1 cellular context compared by ENCODE assay signal in the genomic region with DNA sequence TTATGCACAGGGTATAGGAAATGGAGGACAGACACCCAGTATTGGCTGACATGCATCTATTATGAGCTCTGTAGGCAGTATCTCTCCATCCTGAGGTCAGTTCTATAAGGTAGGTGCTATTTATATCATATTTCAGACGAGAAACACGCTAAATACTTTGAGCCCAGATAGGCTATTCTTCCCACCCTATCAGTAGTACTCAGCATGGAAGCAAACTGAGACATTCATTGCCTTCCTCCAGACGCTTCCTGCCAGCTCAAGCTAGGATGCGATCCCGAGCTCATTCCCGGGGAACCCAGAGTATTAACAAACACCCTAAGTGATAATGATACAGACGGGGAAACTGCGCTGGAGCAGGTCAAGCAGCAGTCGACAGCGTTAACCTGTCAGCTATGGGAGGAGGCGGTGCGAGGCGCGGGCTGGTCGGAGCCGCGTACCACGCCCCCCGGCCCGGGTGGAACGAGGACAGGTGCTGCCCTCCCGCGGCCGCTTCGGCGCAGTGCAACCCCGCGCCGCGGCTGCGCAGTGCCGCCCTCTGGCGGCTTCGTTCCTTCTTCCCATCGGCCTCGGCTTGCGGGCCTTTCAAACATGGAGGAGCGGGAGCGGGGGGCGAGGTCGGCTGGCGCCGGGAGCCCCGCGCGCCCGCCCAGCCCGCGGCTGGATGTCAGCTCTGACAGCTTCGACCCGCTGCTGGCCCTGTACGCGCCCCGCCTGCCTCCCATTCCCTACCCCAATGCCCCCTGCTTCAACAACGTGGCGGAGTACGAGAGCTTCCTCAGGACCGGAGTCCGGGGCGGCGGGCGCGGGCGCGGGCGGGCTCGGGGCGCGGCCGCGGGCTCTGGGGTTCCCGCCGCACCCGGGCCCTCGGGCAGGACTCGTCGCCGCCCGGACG.
TF ChIP-seq lines count a peak whose summit lies in the region.

A gene (plus strand): TSS at position 550 of the 892 bp plus-strand sequence. CDS start 39 bp downstream, at position 589.

TF ChIP-seq in HepG2, 621 proteins besides CTCF, POLR2A, EP300 and RAD21 (continued from another document and continues in another):
- no peak for TF ChIP-seq GPN1 (CRISPR knock-in tag; IDR thresholded peaks at IDR 0.05; ENCODE audit: borderline replicate concordance)
- TF ChIP-seq ZNF703 (CRISPR knock-in tag; IDR thresholded peaks at IDR 0.05; ENCODE audit: borderline replicate concordance): no peak
- TF ChIP-seq, protein P1, sequence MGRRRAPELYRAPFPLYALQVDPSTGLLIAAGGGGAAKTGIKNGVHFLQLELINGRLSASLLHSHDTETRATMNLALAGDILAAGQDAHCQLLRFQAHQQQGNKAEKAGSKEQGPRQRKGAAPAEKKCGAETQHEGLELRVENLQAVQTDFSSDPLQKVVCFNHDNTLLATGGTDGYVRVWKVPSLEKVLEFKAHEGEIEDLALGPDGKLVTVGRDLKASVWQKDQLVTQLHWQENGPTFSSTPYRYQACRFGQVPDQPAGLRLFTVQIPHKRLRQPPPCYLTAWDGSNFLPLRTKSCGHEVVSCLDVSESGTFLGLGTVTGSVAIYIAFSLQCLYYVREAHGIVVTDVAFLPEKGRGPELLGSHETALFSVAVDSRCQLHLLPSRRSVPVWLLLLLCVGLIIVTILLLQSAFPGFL (CRISPR knock-in tag; IDR thresholded peaks at IDR 0.05): no peak
- TF ChIP-seq KMT2B (CRISPR knock-in tag; IDR thresholded peaks at IDR 0.05): peak; percentile 53; the same call in 1 of the 2 replicates
- TF ChIP-seq GABPA (IDR thresholded peaks at IDR 0.05; ENCODE audit: low read depth, low read length): no peak
- no peak for TF ChIP-seq GABPA (CRISPR knock-in tag; IDR thresholded peaks at IDR 0.05; ENCODE audit: low read depth)
- peak; percentile 23; the same call in 1 of the 2 replicates for TF ChIP-seq ZNF546 (CRISPR knock-in tag; conservative IDR thresholded peaks at IDR 0.05)
- TF ChIP-seq ZNF557 (CRISPR knock-in tag; IDR thresholded peaks at IDR 0.05): no peak
- peak; percentile 54; the same call in 1 of the 2 replicates for TF ChIP-seq ZNF792 (CRISPR knock-in tag; IDR thresholded peaks at IDR 0.05)
- no peak for TF ChIP-seq CENPT (CRISPR knock-in tag; IDR thresholded peaks at IDR 0.05; ENCODE audit: low read depth)
- TF ChIP-seq ATRX (CRISPR knock-in tag; IDR thresholded peaks at IDR 0.05; ENCODE audit: borderline replicate concordance): no peak
- TF ChIP-seq, protein P2, sequence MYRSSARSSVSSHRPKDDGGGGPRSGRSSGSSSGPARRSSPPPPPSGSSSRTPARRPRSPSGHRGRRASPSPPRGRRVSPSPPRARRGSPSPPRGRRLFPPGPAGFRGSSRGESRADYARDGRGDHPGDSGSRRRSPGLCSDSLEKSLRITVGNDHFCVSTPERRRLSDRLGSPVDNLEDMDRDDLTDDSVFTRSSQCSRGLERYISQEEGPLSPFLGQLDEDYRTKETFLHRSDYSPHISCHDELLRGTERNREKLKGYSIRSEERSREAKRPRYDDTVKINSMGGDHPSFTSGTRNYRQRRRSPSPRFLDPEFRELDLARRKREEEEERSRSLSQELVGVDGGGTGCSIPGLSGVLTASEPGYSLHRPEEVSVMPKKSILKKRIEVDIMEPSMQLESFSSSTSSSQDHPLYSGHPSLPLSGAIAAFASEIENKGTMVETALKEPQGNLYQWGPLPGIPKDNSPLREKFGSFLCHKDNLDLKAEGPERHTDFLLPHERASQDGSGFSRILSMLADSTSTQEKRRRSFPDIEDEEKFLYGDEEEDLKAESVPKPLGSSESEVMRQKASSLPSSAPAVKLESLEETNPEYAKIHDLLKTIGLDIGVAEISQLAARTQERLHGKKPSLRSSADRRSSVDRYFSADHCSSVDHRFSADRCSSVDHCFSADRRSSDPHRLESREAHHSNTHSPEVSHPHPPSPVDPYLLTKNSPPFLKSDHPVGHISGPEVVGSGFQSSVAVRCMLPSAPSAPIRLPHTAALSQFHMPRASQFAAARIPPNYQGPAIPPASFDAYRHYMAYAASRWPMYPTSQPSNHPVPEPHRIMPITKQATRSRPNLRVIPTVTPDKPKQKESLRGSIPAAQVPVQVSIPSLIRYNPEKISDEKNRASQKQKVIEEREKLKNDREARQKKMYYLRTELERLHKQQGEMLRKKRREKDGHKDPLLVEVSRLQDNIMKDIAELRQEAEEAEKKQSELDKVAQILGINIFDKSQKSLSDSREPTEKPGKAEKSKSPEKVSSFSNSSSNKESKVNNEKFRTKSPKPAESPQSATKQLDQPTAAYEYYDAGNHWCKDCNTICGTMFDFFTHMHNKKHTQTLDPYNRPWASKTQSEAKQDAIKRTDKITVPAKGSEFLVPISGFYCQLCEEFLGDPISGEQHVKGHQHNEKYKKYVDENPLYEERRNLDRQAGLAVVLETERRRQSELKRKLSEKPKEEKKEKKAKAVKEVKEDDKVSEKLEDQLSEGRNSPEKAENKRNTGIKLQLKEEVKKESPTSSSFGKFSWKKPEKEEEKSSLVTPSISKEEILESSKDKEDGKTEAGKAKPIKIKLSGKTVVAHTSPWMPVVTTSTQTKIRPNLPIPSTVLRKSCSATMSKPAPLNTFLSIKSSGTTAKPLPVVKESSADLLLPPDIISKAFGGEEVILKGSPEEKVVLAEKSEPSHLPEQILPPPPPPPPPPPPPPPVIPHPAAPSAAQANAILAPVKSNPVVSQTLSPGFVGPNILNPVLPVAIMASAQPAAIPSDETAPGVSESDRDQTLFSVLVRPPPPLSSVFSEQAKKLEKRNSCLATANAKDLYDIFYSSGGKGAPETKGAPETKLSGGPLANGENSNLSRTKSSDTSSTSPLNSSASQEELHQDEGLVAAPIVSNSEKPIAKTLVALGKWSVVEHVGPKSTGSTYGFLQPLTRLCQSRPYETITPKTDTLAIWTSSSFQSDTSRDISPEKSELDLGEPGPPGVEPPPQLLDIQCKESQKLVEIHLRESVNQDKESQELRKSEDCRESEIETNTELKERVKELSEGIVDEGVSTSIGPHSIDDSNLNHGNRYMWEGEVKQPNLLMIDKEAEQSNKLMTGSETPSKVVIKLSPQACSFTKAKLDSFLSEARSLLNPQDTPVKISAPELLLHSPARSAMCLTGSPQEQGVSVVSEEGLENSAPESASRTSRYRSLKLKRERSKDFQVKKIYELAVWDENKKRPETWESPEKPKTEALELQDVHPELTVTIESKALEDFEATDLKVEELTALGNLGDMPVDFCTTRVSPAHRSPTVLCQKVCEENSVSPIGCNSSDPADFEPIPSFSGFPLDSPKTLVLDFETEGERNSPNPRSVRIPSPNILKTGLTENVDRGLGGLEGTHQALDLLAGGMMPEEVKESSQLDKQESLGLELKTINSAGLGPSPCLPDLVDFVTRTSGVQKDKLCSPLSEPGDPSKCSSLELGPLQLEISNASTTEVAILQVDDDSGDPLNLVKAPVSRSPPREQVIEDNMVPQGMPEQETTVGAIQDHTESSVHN (CRISPR knock-in tag; IDR thresholded peaks at IDR 0.05): no peak
- TF ChIP-seq, protein P3, sequence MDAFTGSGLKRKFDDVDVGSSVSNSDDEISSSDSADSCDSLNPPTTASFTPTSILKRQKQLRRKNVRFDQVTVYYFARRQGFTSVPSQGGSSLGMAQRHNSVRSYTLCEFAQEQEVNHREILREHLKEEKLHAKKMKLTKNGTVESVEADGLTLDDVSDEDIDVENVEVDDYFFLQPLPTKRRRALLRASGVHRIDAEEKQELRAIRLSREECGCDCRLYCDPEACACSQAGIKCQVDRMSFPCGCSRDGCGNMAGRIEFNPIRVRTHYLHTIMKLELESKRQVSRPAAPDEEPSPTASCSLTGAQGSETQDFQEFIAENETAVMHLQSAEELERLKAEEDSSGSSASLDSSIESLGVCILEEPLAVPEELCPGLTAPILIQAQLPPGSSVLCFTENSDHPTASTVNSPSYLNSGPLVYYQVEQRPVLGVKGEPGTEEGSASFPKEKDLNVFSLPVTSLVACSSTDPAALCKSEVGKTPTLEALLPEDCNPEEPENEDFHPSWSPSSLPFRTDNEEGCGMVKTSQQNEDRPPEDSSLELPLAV (CRISPR knock-in tag; conservative IDR thresholded peaks at IDR 0.05; ENCODE audit: low read depth): no peak
- peak; percentile 73; the same call in 1 of the 2 replicates for TF ChIP-seq RELA (CRISPR knock-in tag; IDR thresholded peaks at IDR 0.05)
- TF ChIP-seq GATAD1 (CRISPR knock-in tag; IDR thresholded peaks at IDR 0.05): peak; percentile 55
- TF ChIP-seq MIXL1 (CRISPR knock-in tag; IDR thresholded peaks at IDR 0.05): no peak
- no peak for TF ChIP-seq SIX4 (CRISPR knock-in tag; IDR thresholded peaks at IDR 0.05)
- peak; percentile 79; the same call in 1 of the 2 replicates for TF ChIP-seq IRF2 (CRISPR knock-in tag; IDR thresholded peaks at IDR 0.05)
- no peak for TF ChIP-seq NR2C2 (CRISPR knock-in tag; IDR thresholded peaks at IDR 0.05; ENCODE audit: borderline replicate concordance)
- TF ChIP-seq SRY (CRISPR knock-in tag; IDR thresholded peaks at IDR 0.05): peak; percentile 32; the same call in 1 of the 2 replicates
- peak; percentile 13; the same call in 1 of the 2 replicates for TF ChIP-seq HNF4G (IDR thresholded peaks at IDR 0.05; ENCODE audit: borderline replicate concordance, low read depth, low read length)
- no peak for TF ChIP-seq HNF4G (CRISPR knock-in tag; IDR thresholded peaks at IDR 0.05; ENCODE audit: borderline replicate concordance, low read depth)
- TF ChIP-seq KLF13 (CRISPR knock-in tag; IDR thresholded peaks at IDR 0.05): no peak
- TF ChIP-seq, protein P4, sequence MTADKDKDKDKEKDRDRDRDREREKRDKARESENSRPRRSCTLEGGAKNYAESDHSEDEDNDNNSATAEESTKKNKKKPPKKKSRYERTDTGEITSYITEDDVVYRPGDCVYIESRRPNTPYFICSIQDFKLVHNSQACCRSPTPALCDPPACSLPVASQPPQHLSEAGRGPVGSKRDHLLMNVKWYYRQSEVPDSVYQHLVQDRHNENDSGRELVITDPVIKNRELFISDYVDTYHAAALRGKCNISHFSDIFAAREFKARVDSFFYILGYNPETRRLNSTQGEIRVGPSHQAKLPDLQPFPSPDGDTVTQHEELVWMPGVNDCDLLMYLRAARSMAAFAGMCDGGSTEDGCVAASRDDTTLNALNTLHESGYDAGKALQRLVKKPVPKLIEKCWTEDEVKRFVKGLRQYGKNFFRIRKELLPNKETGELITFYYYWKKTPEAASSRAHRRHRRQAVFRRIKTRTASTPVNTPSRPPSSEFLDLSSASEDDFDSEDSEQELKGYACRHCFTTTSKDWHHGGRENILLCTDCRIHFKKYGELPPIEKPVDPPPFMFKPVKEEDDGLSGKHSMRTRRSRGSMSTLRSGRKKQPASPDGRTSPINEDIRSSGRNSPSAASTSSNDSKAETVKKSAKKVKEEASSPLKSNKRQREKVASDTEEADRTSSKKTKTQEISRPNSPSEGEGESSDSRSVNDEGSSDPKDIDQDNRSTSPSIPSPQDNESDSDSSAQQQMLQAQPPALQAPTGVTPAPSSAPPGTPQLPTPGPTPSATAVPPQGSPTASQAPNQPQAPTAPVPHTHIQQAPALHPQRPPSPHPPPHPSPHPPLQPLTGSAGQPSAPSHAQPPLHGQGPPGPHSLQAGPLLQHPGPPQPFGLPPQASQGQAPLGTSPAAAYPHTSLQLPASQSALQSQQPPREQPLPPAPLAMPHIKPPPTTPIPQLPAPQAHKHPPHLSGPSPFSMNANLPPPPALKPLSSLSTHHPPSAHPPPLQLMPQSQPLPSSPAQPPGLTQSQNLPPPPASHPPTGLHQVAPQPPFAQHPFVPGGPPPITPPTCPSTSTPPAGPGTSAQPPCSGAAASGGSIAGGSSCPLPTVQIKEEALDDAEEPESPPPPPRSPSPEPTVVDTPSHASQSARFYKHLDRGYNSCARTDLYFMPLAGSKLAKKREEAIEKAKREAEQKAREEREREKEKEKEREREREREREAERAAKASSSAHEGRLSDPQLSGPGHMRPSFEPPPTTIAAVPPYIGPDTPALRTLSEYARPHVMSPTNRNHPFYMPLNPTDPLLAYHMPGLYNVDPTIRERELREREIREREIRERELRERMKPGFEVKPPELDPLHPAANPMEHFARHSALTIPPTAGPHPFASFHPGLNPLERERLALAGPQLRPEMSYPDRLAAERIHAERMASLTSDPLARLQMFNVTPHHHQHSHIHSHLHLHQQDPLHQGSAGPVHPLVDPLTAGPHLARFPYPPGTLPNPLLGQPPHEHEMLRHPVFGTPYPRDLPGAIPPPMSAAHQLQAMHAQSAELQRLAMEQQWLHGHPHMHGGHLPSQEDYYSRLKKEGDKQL (CRISPR knock-in tag; IDR thresholded peaks at IDR 0.05; ENCODE audit: low read depth): 0 out of 2 replicates have a peak, but pooled peaks have one; percentile 37
- TF ChIP-seq, protein P5, sequence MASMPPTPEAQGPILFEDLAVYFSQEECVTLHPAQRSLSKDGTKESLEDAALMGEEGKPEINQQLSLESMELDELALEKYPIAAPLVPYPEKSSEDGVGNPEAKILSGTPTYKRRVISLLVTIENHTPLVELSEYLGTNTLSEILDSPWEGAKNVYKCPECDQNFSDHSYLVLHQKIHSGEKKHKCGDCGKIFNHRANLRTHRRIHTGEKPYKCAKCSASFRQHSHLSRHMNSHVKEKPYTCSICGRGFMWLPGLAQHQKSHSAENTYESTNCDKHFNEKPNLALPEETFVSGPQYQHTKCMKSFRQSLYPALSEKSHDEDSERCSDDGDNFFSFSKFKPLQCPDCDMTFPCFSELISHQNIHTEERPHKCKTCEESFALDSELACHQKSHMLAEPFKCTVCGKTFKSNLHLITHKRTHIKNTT (CRISPR knock-in tag; IDR thresholded peaks at IDR 0.05): no peak
- TF ChIP-seq, protein P6, sequence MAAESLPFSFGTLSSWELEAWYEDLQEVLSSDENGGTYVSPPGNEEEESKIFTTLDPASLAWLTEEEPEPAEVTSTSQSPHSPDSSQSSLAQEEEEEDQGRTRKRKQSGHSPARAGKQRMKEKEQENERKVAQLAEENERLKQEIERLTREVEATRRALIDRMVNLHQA (CRISPR knock-in tag; IDR thresholded peaks at IDR 0.05): no peak
- no peak for TF ChIP-seq SMYD3 (CRISPR knock-in tag; IDR thresholded peaks at IDR 0.05)
- TF ChIP-seq ZNF317 (CRISPR knock-in tag; IDR thresholded peaks at IDR 0.05): no peak
- no peak for TF ChIP-seq TP53 (CRISPR knock-in tag; conservative IDR thresholded peaks at IDR 0.05)
- peak; percentile 81 for TF ChIP-seq ZSCAN31 (CRISPR knock-in tag; IDR thresholded peaks at IDR 0.05; ENCODE audit: low read depth)
- no peak for TF ChIP-seq TBP (CRISPR knock-in tag; IDR thresholded peaks at IDR 0.05)
- no peak for TF ChIP-seq ZSCAN20 (CRISPR knock-in tag; IDR thresholded peaks at IDR 0.05; ENCODE audit: borderline replicate concordance)
